24 cellular contexts compared by ENCODE assay signal in genomic region chr15:72846027-72846426, GRCh38.
"Had no signal": no experiment of that assay in that cellular context is flagged by ENCODE, and none has a peak within 500 bp of the region (broad histone marks: within the 10 kb centered on the region; RNA-seq: fewer than 3 reads in every experiment).

No MANE protein-coding gene starts in this region.

- ATAC-seq: activated CD8-positive, alpha-beta memory T cell treated with anti-CD3 and anti-CD28 coated beads, Interleukin-2, amount 10 ng/mL, durations not matched to agents 7 days and 5 days; activated T-helper 17 cell treated with anti-CD3 and anti-CD28 coated beads, Interleukin-2, amount 50 U/mL, for 72 hours; body of pancreas; left colon; lower lobe of right lung; T-cell had no signal

- H3K27ac Mint-ChIP-seq: activated CD4-positive, alpha-beta memory T cell treated with anti-CD3 and anti-CD28 coated beads, Interleukin-2, amount 10 ng/mL, durations not matched to agents 7 days and 5 days; activated CD8-positive, alpha-beta memory T cell treated with anti-CD3 and anti-CD28 coated beads, Interleukin-2, amount 10 ng/mL, durations not matched to agents 7 days and 5 days; activated naive CD8-positive, alpha-beta T cell treated with anti-CD3 and anti-CD28 coated beads for 36 hours; activated T-helper 17 cell treated with anti-CD3 and anti-CD28 coated beads, Interleukin-2, amount 50 U/mL, for 72 hours; nephron; progenitor cell of endocrine pancreas; stimulated activated naive CD8-positive, alpha-beta T cell treated with anti-CD3 and anti-CD28 coated beads, Interleukin-15, Interleukin-2, amounts not matched to agents 100 ng/mL and 50 ng/mL, for 24 hours; T-cell had no signal

- H3K27me3 ChIP-seq: body of pancreas, colonic mucosa, transverse colon, uterus had no signal

- DNase-seq: activated CD4-positive, alpha-beta memory T cell treated with anti-CD3 and anti-CD28 coated beads, Interleukin-2, amount 10 ng/mL, durations not matched to agents 7 days and 5 days; activated CD4-positive, alpha-beta T cell treated with anti-CD3 and anti-CD28 coated beads for 48 hours; activated CD4-positive, CD25-positive, alpha-beta regulatory T cell; activated CD8-positive, alpha-beta memory T cell treated with anti-CD3 and anti-CD28 coated beads, Interleukin-2, amount 10 ng/mL, durations not matched to agents 7 days and 5 days; activated naive CD4-positive, alpha-beta T cell; activated naive CD8-positive, alpha-beta T cell treated with anti-CD3 and anti-CD28 coated beads for 36 hours; amygdala; body of pancreas; caudate nucleus; colonic mucosa; foreskin fibroblast; hypothalamus; islet precursor cell; left colon; lower lobe of right lung; stimulated activated CD4-positive, alpha-beta T cell treated with anti-CD3 and anti-CD28 coated beads, Interleukin-2, amount 100 ng/mL, for 24 hours; T-cell; transverse colon; uterus had no signal

- H3K9me3 Mint-ChIP-seq: activated CD4-positive, alpha-beta memory T cell treated with anti-CD3 and anti-CD28 coated beads, Interleukin-2, amount 10 ng/mL, durations not matched to agents 7 days and 5 days; T-cell had no signal

- H3K36me3 Mint-ChIP-seq: activated CD8-positive, alpha-beta memory T cell treated with anti-CD3 and anti-CD28 coated beads, Interleukin-2, amount 10 ng/mL, durations not matched to agents 7 days and 5 days; T-cell had no signal

- H3K27ac ChIP-seq: body of pancreas, colonic mucosa, lower lobe of right lung, suprapubic skin, transverse colon, uterus had no signal

- H3K9me3 ChIP-seq: body of pancreas, colonic mucosa, lower lobe of right lung, suprapubic skin, transverse colon, uterus had no signal

- H3K4me3 ChIP-seq: body of pancreas, colonic mucosa, lower lobe of right lung, suprapubic skin, transverse colon, uterus had no signal

- H3K4me3 Mint-ChIP-seq: activated CD4-positive, alpha-beta memory T cell treated with anti-CD3 and anti-CD28 coated beads, Interleukin-2, amount 10 ng/mL, durations not matched to agents 7 days and 5 days; activated CD8-positive, alpha-beta memory T cell treated with anti-CD3 and anti-CD28 coated beads, Interleukin-2, amount 10 ng/mL, durations not matched to agents 7 days and 5 days; activated naive CD8-positive, alpha-beta T cell treated with anti-CD3 and anti-CD28 coated beads for 36 hours; activated T-helper 17 cell treated with anti-CD3 and anti-CD28 coated beads, Interleukin-2, amount 50 U/mL, for 72 hours; nephron; stimulated activated naive CD8-positive, alpha-beta T cell treated with anti-CD3 and anti-CD28 coated beads, Interleukin-15, Interleukin-2, amounts not matched to agents 100 ng/mL and 50 ng/mL, for 24 hours; T-cell had no signal

- H3K4me1 ChIP-seq: body of pancreas, colonic mucosa, lower lobe of right lung, suprapubic skin, transverse colon, uterus had no signal

- H3K36me3 ChIP-seq: colonic mucosa, lower lobe of right lung, suprapubic skin, transverse colon, uterus had no signal
